ENCODE assay signal across 14 cellular contexts in genomic region chr12:93198086-93198485, GRCh38.
DNase-seq lines count a peak whose midpoint lies in the region; ATAC-seq and TF ChIP-seq lines count a peak whose summit lies in the region.
"Had no signal": no experiment of that assay in that cellular context is flagged by ENCODE, and none has a peak within 500 bp of the region (broad histone marks: within the 10 kb centered on the region; RNA-seq: fewer than 3 reads in every experiment).

No MANE protein-coding gene starts in this region.

- H3K36me3 ChIP-seq in IMR-90 (ENCODE audit: control insufficient read depth, insufficient read depth, low read length), result no peaks in the 10 kb centered on the region
- no peaks in the 10 kb centered on the region for H3K36me3 ChIP-seq in mesenchymal stem cell (ENCODE audit: control insufficient read depth in 1 of 2, insufficient read depth in 2 of 2, low read depth in 1 of 2, low read length in 2 of 2)
- H3K36me3 ChIP-seq: cardiac muscle cell, gastroesophageal sphincter had no signal

- POLR2A ChIA-PET in IMR-90 (lab: Charles Lee; ENCODE audit: unreplicated experiment), result no interaction called here

- TF ChIP-seq RAD21 in IMR-90 (IDR thresholded peaks at IDR 0.05; ENCODE audit: low read length), result 0 out of 2 replicates have a peak, but pooled peaks have one; percentile 7

- H4K91ac ChIP-seq in IMR-90 (ENCODE audit: insufficient read depth, low read depth, low read length), result 0 out of 2 replicates have a peak overlapping the region, but pooled peaks have one; percentile 4
- H4K91ac ChIP-seq in mesenchymal stem cell (ENCODE audit: low read length), result no peak overlapping the region

- H3K4me1 Mint-ChIP-seq in chondrocyte (ENCODE audit: low read depth), result peaks cover 41% of the 10 kb centered on the region
- H3K4me1 Mint-ChIP-seq in stimulated activated memory B cell treated with anti-CD40 and anti-IgM and Interleukin-4, amounts not matched to agents 10 μg/mL and 1 μg/mL and 100 μg/mL, for 72 hours, result peaks cover 26% of the 10 kb centered on the region
- H3K4me1 Mint-ChIP-seq: B cell had no signal

- H2BK120ac ChIP-seq in IMR-90 (ENCODE audit: low read depth, low read length) (0 out of 2 replicates have a peak overlapping the region, but pooled peaks have one; percentile 22), mesenchymal stem cell (ENCODE audit: low read depth, low read length) (no peak overlapping the region)

- peak overlapping the region; percentile 66 for H2BK5ac ChIP-seq in IMR-90 (ENCODE audit: low read depth, low read length, poor library complexity, severe bottlenecking)
- no peak overlapping the region for H2BK5ac ChIP-seq in mesenchymal stem cell (ENCODE audit: low read depth, low read length, poor library complexity, severe bottlenecking)

- H3K9me3 ChIP-seq in IMR-90 (ENCODE audit: control insufficient read depth, insufficient read depth, low read length) (no peaks in the 10 kb centered on the region), mesenchymal stem cell (ENCODE audit: control insufficient read depth, low read length) (no peaks in the 10 kb centered on the region)
- H3K9me3 ChIP-seq: gastroesophageal sphincter had no signal

- H3K4me3 Mint-ChIP-seq in chondrocyte (ENCODE audit: unreplicated experiment), result no peak overlapping the region
- H3K4me3 Mint-ChIP-seq in stimulated activated memory B cell treated with anti-CD40 and anti-IgM and Interleukin-4, amounts not matched to agents 10 μg/mL and 1 μg/mL and 100 μg/mL, for 72 hours, result no peak overlapping the region
- H3K4me3 Mint-ChIP-seq: B cell had no signal

- CTCF ChIA-PET in IMR-90 (lab: Yijun Ruan, JAX), result interaction anchor here (0.6 kb wide), 1 partner anchor 138 kb away, joined by 5 read pairs; no protein-coding TSS in a partner anchor

- TF ChIP-seq CTCF in AG10803 (conservative IDR thresholded peaks at IDR 0.05; ENCODE audit: low read length) (no peak), IMR-90 (conservative IDR thresholded peaks at IDR 0.05; ENCODE audit: low read depth, low read length) (no peak), chondrocyte (IDR thresholded peaks at IDR 0.05) (no peak)

- H2BK15ac ChIP-seq in IMR-90 (ENCODE audit: low read depth, low read length) (0 out of 3 replicates have a peak overlapping the region, but pooled peaks have one; percentile 28), mesenchymal stem cell (ENCODE audit: low read depth, poor library complexity, severe bottlenecking) (no peak overlapping the region)

- H3K9ac ChIP-seq in IMR-90 (ENCODE audit: low read depth, low read length) (no peak overlapping the region), mesenchymal stem cell (ENCODE audit: low read length) (no peak overlapping the region)

- H3K27ac ChIP-seq in IMR-90 (ENCODE audit: insufficient read depth, low read length) (no peak overlapping the region; the same call in 1 of the 2 replicates), mesenchymal stem cell (ENCODE audit: low read length, poor library complexity, severe bottlenecking) (peak overlapping the region; percentile 70)
- H3K27ac ChIP-seq: cardiac muscle cell had no signal

- peak; percentile 94 for ATAC-seq in IMR-90 (ENCODE audit: low read depth)
- ATAC-seq in stimulated activated memory B cell treated with anti-CD40 and anti-IgM and Interleukin-4, amounts not matched to agents 10 μg/mL and 1 μg/mL and 100 μg/mL, for 72 hours, result no peak
- ATAC-seq: gastroesophageal sphincter had no signal

- H3K14ac ChIP-seq in IMR-90 (replicated peaks; ENCODE audit: low read depth, low read length) (peak overlapping the region; percentile 34), mesenchymal stem cell (ENCODE audit: low read length in 2 of 2) (peak overlapping the region in 1 of 2 experiments; percentile 32)

- H3K4me2 ChIP-seq in IMR-90 (ENCODE audit: low read depth, low read length), result peak overlapping the region; percentile 51; the same call in 1 of the 2 replicates
- H3K4me2 ChIP-seq in mesenchymal stem cell (ENCODE audit: low read length, poor library complexity, severe bottlenecking), result no peak overlapping the region

- dilution Hi-C loops in IMR-90 (cut with HindIII; ENCODE audit: low sequenced_read_pairs, unreplicated experiment), result no loop called here

- H3K9me3 Mint-ChIP-seq in chondrocyte (ENCODE audit: low read depth), result no peaks in the 10 kb centered on the region
- peaks cover 11% of the 10 kb centered on the region for H3K9me3 Mint-ChIP-seq in stimulated activated memory B cell treated with anti-CD40 and anti-IgM and Interleukin-4, amounts not matched to agents 10 μg/mL and 1 μg/mL and 100 μg/mL, for 72 hours

- no peaks in the 10 kb centered on the region for H3K36me3 Mint-ChIP-seq in chondrocyte (ENCODE audit: low read depth)
- peaks cover 11% of the 10 kb centered on the region for H3K36me3 Mint-ChIP-seq in stimulated activated memory B cell treated with anti-CD40 and anti-IgM and Interleukin-4, amounts not matched to agents 10 μg/mL and 1 μg/mL and 100 μg/mL, for 72 hours

- 0 out of 2 replicates have a peak overlapping the region, but pooled peaks have one; percentile 14 for H2AK5ac ChIP-seq in IMR-90 (ENCODE audit: low read depth, low read length)
- peak overlapping the region; percentile 24 for H2AK5ac ChIP-seq in mesenchymal stem cell (ENCODE audit: low read length, severe bottlenecking)

- no peaks in the 10 kb centered on the region for H3K27me3 Mint-ChIP-seq in chondrocyte (ENCODE audit: low read depth)
- H3K27me3 Mint-ChIP-seq in stimulated activated memory B cell treated with anti-CD40 and anti-IgM and Interleukin-4, amounts not matched to agents 10 μg/mL and 1 μg/mL and 100 μg/mL, for 72 hours, result peaks cover 7% of the 10 kb centered on the region

- no TSS peak for BruUV-seq in IMR-90 (replicated peaks; lab: Mats Ljungman, UMichigan)

- H3K9me1 ChIP-seq in IMR-90 (ENCODE audit: insufficient read depth, low read length), result peaks cover 6% of the 10 kb centered on the region

- DNase-seq in AG10803 (ENCODE audit: low read depth) (peak; percentile 76), IMR-90 (peak; percentile 88), chondrocyte (ENCODE audit: low spot score) (no peak), mesenchymal stem cell (peak; percentile 69), GDM1 (lab: John Stamatoyannopoulos, UW) (no peak), NOMO-1 treated with DMSO at 0.1 percent for 48 hours (lab: John Stamatoyannopoulos, UW; ENCODE audit: unreplicated experiment) (no peak), globus pallidus (ENCODE audit: low spot score) (no peak)
- DNase-seq: activated T-cell treated with anti-CD3 and anti-CD28 coated beads for 4 hours, midbrain, NCI-H1092 had no signal

- no peak for TF ChIP-seq POLR2A in IMR-90 (IDR thresholded peaks at IDR 0.05; ENCODE audit: low read depth, low read length)

- peak overlapping the region; percentile 59; the same call in 1 of the 2 replicates for H3K4ac ChIP-seq in IMR-90 (ENCODE audit: low read depth, low read length)
- no peak overlapping the region for H3K4ac ChIP-seq in mesenchymal stem cell (ENCODE audit: low read depth in 1 of 2, low read length in 2 of 2)

- H3K23ac ChIP-seq in IMR-90 (ENCODE audit: low read depth, low read length) (no peak overlapping the region), mesenchymal stem cell (ENCODE audit: low read length in 2 of 2) (no peak overlapping the region)

- peak overlapping the region in 1 of 2 experiments; percentile 40 for H2BK12ac ChIP-seq in mesenchymal stem cell (ENCODE audit: low read length in 2 of 2)

- peak overlapping the region; percentile 3 for H3K27ac Mint-ChIP-seq in chondrocyte (ENCODE audit: unreplicated experiment)
- no peak overlapping the region for H3K27ac Mint-ChIP-seq in stimulated activated memory B cell treated with anti-CD40 and anti-IgM and Interleukin-4, amounts not matched to agents 10 μg/mL and 1 μg/mL and 100 μg/mL, for 72 hours
- H3K27ac Mint-ChIP-seq: B cell had no signal

- H3K79me1 ChIP-seq in IMR-90 (ENCODE audit: low read depth in 1 of 2, low read length in 2 of 2), result no peaks in the 10 kb centered on the region
- no peaks in the 10 kb centered on the region for H3K79me1 ChIP-seq in mesenchymal stem cell (replicated peaks; ENCODE audit: low read length, poor library complexity, severe bottlenecking)

- peak overlapping the region; percentile 48 for H2AK9ac ChIP-seq in IMR-90 (replicated peaks; ENCODE audit: low read depth, low read length, poor library complexity)

- H3K27me3 ChIP-seq in IMR-90 (ENCODE audit: control insufficient read depth, insufficient read depth, low read length) (no peaks in the 10 kb centered on the region), mesenchymal stem cell (ENCODE audit: control insufficient read depth in 1 of 2, insufficient read depth in 1 of 2, low read length in 2 of 2) (no peaks in the 10 kb centered on the region)
- H3K27me3 ChIP-seq: cardiac muscle cell, gastroesophageal sphincter had no signal

- intact Hi-C loops in IMR-90 (cut with micrococcal nuclease), result no loop called here

- H2BK20ac ChIP-seq in IMR-90 (ENCODE audit: low read depth, low read length), result peak overlapping the region; percentile 27; the same call in 1 of the 2 replicates

- H2AFZ ChIP-seq in IMR-90 (replicated peaks; ENCODE audit: low read length, poor library complexity), result peak overlapping the region; percentile 79
- H2AFZ ChIP-seq in mesenchymal stem cell (ENCODE audit: low read depth, low read length), result no peak overlapping the region

- H4K8ac ChIP-seq in IMR-90 (ENCODE audit: low read depth in 2 of 2, low read length in 2 of 2), result peak overlapping the region in 1 of 2 experiments; percentile 43; a peak in 1 of 4 replicates
- H4K8ac ChIP-seq in mesenchymal stem cell (ENCODE audit: low read length), result no peak overlapping the region

- H3K4me1 ChIP-seq in IMR-90 (ENCODE audit: control insufficient read depth, insufficient read depth, low read length) (peaks cover 17% of the 10 kb centered on the region), mesenchymal stem cell (ENCODE audit: control insufficient read depth, insufficient read depth, low read depth, low read length) (peaks cover 5% of the 10 kb centered on the region)

- no peaks in the 10 kb centered on the region for H4K20me1 ChIP-seq in IMR-90 (ENCODE audit: insufficient read depth, low read length)

- no peak overlapping the region for H3K56ac ChIP-seq in IMR-90 (ENCODE audit: extremely low read depth, insufficient read depth, low read length)

- no CpG with 5 or more reads among the region's 4 CpGs for WGBS in IMR-90 (ENCODE audit: extremely low coverage in 2 of 2, insufficient read length in 1 of 2), 2 experiments
- 33% methylated on average over 3 of the region's 4 CpGs for WGBS in mesenchymal stem cell

- in situ Hi-C loops in IMR-90 (cut with MboI; ENCODE audit: low sequenced_read_pairs), result no loop called here

- H4K5ac ChIP-seq in IMR-90 (ENCODE audit: low read depth, low read length), result no peak overlapping the region

- H3K4me3 ChIP-seq in AG10803 (ENCODE audit: low read length) (no peak overlapping the region), IMR-90 (ENCODE audit: insufficient read depth, low read depth, low read length) (no peak overlapping the region), mesenchymal stem cell (ENCODE audit: insufficient read depth in 1 of 2, low read depth in 1 of 2, low read length in 2 of 2) (peak overlapping the region in 1 of 2 experiments; percentile 3)
- H3K4me3 ChIP-seq: cardiac muscle cell, gastroesophageal sphincter had no signal

- H3K18ac ChIP-seq in IMR-90 (ENCODE audit: low read depth, low read length) (peak overlapping the region; percentile 28; the same call in 1 of the 2 replicates), mesenchymal stem cell (ENCODE audit: low read depth in 1 of 2, low read length in 2 of 2) (peak overlapping the region in 1 of 2 experiments; percentile 6)

TF ChIP-seq in IMR-90, 13 proteins besides CTCF, POLR2A, EP300 and RAD21 (continues in another document):
- no peak for TF ChIP-seq SMC3 (IDR thresholded peaks at IDR 0.05; ENCODE audit: low read depth, low read length)

Comparison
In these comparisons a context has a peak if more than half of its experiments do, and no peak if none do; other contexts are left out.
1. DNase-seq: peak in AG10803 (single experiment), IMR-90 (single experiment) and mesenchymal stem cell (single experiment); none in chondrocyte (single experiment), GDM1 (single experiment), NOMO-1 treated with DMSO at 0.1 percent for 48 hours (single experiment) and globus pallidus (single experiment).